ENCODE assay signal across 1 cellular context in the genomic region with DNA sequence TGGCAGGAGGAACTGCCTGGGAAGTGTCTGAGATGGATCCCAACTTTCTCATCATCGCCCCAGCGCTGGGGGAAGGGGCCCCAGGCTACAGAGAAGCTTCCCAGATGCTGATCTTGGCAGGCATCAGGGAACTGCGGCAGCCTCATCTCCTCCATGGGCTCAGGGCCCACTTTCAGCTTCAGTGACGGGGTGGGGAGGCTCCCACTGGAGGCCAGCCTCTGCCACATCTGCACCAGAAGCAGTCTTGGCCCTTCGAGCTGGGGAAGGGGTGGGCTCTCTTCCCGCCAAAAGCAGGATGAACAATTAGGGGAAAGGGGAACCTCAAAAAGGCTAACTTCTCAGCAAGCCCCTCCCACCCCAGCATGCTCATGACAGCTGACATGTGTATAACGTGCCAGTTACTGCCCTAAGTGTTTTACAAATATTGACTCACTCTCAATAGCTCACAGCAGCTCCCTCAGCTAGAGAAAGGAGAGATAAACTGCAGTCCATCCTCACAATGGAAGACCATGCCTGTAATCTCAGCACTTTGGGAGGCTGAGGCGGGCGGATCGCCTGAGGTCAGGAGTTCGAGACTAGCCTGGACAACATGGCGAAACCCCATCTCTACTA.
TF ChIP-seq lines count a peak whose summit lies in the region.

No MANE protein-coding gene starts in this region.

TF ChIP-seq in GM12878, 131 proteins besides CTCF, POLR2A, EP300 and RAD21 (continues in another document):
- TF ChIP-seq PAX5 (IDR thresholded peaks at IDR 0.05; ENCODE audit: borderline replicate concordance, low read depth, low read length) (no peak), WRNIP1 (IDR thresholded peaks at IDR 0.05; ENCODE audit: borderline replicate concordance, low read depth, low read length) (no peak), POLR2AphosphoS2 (IDR thresholded peaks at IDR 0.05; ENCODE audit: low read depth, low read length) (no peak), IKZF2 (IDR thresholded peaks at IDR 0.05) (peak in 1 of 2 experiments; percentile 25; a peak in 2 of 4 replicates), ZNF217 (IDR thresholded peaks at IDR 0.05) (0 out of 2 replicates have a peak, but pooled peaks have one; percentile 37), CREB1 (IDR thresholded peaks at IDR 0.05; ENCODE audit: low read depth) (no peak), MXI1 (IDR thresholded peaks at IDR 0.05; ENCODE audit: low read depth, low read length) (no peak), NFYA (IDR thresholded peaks at IDR 0.05; ENCODE audit: borderline replicate concordance, low read depth, low read length) (no peak), HDGF (IDR thresholded peaks at IDR 0.05) (peak; percentile 29; the same call in 1 of the 2 replicates), HCFC1 (IDR thresholded peaks at IDR 0.05; ENCODE audit: low read length) (no peak), ASH2L (IDR thresholded peaks at IDR 0.05; ENCODE audit: borderline replicate concordance, low read depth) (no peak), ZNF384 (IDR thresholded peaks at IDR 0.05; ENCODE audit: borderline replicate concordance, low read depth, low read length) (no peak), SIX5 (IDR thresholded peaks at IDR 0.05; ENCODE audit: low read depth, low read length, severe bottlenecking) (no peak), BHLHE40 (IDR thresholded peaks at IDR 0.05; ENCODE audit: borderline replicate concordance in 1 of 2, low read depth in 2 of 2, low read length in 1 of 2) (peak; percentile 60 to 86; a peak in 3 of 4 replicates), MEF2A (IDR thresholded peaks at IDR 0.05; ENCODE audit: insufficient read depth, low read depth, low read length) (no peak), NR2F1 (conservative IDR thresholded peaks at IDR 0.05) (no peak), BACH1 (IDR thresholded peaks at IDR 0.05; ENCODE audit: borderline replicate concordance) (0 out of 2 replicates have a peak, but pooled peaks have one; percentile 3), MYB (IDR thresholded peaks at IDR 0.05; ENCODE audit: borderline replicate concordance, low read depth, low read length) (no peak), YY1 (IDR thresholded peaks at IDR 0.05; ENCODE audit: low read depth, low read length) (0 out of 2 replicates have a peak, but pooled peaks have one; percentile 7), RUNX3 (IDR thresholded peaks at IDR 0.05; ENCODE audit: low read length) (peak; percentile 13; the same call in 1 of the 2 replicates), NRF1 (conservative IDR thresholded peaks at IDR 0.05; ENCODE audit: low read depth, low read length) (no peak)
- TF ChIP-seq, protein P1, sequence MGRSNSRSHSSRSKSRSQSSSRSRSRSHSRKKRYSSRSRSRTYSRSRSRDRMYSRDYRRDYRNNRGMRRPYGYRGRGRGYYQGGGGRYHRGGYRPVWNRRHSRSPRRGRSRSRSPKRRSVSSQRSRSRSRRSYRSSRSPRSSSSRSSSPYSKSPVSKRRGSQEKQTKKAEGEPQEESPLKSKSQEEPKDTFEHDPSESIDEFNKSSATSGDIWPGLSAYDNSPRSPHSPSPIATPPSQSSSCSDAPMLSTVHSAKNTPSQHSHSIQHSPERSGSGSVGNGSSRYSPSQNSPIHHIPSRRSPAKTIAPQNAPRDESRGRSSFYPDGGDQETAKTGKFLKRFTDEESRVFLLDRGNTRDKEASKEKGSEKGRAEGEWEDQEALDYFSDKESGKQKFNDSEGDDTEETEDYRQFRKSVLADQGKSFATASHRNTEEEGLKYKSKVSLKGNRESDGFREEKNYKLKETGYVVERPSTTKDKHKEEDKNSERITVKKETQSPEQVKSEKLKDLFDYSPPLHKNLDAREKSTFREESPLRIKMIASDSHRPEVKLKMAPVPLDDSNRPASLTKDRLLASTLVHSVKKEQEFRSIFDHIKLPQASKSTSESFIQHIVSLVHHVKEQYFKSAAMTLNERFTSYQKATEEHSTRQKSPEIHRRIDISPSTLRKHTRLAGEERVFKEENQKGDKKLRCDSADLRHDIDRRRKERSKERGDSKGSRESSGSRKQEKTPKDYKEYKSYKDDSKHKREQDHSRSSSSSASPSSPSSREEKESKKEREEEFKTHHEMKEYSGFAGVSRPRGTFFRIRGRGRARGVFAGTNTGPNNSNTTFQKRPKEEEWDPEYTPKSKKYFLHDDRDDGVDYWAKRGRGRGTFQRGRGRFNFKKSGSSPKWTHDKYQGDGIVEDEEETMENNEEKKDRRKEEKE (IDR thresholded peaks at IDR 0.05): no peak
- TF ChIP-seq, protein P2, sequence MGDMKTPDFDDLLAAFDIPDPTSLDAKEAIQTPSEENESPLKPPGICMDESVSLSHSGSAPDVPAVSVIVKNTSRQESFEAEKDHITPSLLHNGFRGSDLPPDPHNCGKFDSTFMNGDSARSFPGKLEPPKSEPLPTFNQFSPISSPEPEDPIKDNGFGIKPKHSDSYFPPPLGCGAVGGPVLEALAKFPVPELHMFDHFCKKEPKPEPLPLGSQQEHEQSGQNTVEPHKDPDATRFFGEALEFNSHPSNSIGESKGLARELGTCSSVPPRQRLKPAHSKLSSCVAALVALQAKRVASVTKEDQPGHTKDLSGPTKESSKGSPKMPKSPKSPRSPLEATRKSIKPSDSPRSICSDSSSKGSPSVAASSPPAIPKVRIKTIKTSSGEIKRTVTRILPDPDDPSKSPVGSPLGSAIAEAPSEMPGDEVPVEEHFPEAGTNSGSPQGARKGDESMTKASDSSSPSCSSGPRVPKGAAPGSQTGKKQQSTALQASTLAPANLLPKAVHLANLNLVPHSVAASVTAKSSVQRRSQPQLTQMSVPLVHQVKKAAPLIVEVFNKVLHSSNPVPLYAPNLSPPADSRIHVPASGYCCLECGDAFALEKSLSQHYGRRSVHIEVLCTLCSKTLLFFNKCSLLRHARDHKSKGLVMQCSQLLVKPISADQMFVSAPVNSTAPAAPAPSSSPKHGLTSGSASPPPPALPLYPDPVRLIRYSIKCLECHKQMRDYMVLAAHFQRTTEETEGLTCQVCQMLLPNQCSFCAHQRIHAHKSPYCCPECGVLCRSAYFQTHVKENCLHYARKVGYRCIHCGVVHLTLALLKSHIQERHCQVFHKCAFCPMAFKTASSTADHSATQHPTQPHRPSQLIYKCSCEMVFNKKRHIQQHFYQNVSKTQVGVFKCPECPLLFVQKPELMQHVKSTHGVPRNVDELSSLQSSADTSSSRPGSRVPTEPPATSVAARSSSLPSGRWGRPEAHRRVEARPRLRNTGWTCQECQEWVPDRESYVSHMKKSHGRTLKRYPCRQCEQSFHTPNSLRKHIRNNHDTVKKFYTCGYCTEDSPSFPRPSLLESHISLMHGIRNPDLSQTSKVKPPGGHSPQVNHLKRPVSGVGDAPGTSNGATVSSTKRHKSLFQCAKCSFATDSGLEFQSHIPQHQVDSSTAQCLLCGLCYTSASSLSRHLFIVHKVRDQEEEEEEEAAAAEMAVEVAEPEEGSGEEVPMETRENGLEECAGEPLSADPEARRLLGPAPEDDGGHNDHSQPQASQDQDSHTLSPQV (IDR thresholded peaks at IDR 0.05): no peak
- TF ChIP-seq, protein P3, sequence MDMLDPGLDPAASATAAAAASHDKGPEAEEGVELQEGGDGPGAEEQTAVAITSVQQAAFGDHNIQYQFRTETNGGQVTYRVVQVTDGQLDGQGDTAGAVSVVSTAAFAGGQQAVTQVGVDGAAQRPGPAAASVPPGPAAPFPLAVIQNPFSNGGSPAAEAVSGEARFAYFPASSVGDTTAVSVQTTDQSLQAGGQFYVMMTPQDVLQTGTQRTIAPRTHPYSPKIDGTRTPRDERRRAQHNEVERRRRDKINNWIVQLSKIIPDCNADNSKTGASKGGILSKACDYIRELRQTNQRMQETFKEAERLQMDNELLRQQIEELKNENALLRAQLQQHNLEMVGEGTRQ (IDR thresholded peaks at IDR 0.05; ENCODE audit: borderline replicate concordance, low read depth, low read length): no peak
- TF ChIP-seq, protein P4, sequence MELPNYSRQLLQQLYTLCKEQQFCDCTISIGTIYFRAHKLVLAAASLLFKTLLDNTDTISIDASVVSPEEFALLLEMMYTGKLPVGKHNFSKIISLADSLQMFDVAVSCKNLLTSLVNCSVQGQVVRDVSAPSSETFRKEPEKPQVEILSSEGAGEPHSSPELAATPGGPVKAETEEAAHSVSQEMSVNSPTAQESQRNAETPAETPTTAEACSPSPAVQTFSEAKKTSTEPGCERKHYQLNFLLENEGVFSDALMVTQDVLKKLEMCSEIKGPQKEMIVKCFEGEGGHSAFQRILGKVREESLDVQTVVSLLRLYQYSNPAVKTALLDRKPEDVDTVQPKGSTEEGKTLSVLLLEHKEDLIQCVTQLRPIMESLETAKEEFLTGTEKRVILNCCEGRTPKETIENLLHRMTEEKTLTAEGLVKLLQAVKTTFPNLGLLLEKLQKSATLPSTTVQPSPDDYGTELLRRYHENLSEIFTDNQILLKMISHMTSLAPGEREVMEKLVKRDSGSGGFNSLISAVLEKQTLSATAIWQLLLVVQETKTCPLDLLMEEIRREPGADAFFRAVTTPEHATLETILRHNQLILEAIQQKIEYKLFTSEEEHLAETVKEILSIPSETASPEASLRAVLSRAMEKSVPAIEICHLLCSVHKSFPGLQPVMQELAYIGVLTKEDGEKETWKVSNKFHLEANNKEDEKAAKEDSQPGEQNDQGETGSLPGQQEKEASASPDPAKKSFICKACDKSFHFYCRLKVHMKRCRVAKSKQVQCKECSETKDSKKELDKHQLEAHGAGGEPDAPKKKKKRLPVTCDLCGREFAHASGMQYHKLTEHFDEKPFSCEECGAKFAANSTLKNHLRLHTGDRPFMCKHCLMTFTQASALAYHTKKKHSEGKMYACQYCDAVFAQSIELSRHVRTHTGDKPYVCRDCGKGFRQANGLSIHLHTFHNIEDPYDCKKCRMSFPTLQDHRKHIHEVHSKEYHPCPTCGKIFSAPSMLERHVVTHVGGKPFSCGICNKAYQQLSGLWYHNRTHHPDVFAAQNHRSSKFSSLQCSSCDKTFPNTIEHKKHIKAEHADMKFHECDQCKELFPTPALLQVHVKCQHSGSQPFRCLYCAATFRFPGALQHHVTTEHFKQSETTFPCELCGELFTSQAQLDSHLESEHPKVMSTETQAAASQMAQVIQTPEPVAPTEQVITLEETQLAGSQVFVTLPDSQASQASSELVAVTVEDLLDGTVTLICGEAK (IDR thresholded peaks at IDR 0.05; ENCODE audit: borderline replicate concordance): no peak; the same call in 1 of the 2 replicates
- TF ChIP-seq, protein P5, sequence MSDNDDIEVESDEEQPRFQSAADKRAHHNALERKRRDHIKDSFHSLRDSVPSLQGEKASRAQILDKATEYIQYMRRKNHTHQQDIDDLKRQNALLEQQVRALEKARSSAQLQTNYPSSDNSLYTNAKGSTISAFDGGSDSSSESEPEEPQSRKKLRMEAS (IDR thresholded peaks at IDR 0.05; ENCODE audit: low read depth, low read length): no peak
- TF ChIP-seq, protein P6, sequence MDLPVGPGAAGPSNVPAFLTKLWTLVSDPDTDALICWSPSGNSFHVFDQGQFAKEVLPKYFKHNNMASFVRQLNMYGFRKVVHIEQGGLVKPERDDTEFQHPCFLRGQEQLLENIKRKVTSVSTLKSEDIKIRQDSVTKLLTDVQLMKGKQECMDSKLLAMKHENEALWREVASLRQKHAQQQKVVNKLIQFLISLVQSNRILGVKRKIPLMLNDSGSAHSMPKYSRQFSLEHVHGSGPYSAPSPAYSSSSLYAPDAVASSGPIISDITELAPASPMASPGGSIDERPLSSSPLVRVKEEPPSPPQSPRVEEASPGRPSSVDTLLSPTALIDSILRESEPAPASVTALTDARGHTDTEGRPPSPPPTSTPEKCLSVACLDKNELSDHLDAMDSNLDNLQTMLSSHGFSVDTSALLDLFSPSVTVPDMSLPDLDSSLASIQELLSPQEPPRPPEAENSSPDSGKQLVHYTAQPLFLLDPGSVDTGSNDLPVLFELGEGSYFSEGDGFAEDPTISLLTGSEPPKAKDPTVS (IDR thresholded peaks at IDR 0.05; ENCODE audit: low read depth, low read length): no peak
- TF ChIP-seq, protein P7, sequence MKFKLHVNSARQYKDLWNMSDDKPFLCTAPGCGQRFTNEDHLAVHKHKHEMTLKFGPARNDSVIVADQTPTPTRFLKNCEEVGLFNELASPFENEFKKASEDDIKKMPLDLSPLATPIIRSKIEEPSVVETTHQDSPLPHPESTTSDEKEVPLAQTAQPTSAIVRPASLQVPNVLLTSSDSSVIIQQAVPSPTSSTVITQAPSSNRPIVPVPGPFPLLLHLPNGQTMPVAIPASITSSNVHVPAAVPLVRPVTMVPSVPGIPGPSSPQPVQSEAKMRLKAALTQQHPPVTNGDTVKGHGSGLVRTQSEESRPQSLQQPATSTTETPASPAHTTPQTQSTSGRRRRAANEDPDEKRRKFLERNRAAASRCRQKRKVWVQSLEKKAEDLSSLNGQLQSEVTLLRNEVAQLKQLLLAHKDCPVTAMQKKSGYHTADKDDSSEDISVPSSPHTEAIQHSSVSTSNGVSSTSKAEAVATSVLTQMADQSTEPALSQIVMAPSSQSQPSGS (IDR thresholded peaks at IDR 0.05; ENCODE audit: low read length): no peak
- TF ChIP-seq, protein P8, sequence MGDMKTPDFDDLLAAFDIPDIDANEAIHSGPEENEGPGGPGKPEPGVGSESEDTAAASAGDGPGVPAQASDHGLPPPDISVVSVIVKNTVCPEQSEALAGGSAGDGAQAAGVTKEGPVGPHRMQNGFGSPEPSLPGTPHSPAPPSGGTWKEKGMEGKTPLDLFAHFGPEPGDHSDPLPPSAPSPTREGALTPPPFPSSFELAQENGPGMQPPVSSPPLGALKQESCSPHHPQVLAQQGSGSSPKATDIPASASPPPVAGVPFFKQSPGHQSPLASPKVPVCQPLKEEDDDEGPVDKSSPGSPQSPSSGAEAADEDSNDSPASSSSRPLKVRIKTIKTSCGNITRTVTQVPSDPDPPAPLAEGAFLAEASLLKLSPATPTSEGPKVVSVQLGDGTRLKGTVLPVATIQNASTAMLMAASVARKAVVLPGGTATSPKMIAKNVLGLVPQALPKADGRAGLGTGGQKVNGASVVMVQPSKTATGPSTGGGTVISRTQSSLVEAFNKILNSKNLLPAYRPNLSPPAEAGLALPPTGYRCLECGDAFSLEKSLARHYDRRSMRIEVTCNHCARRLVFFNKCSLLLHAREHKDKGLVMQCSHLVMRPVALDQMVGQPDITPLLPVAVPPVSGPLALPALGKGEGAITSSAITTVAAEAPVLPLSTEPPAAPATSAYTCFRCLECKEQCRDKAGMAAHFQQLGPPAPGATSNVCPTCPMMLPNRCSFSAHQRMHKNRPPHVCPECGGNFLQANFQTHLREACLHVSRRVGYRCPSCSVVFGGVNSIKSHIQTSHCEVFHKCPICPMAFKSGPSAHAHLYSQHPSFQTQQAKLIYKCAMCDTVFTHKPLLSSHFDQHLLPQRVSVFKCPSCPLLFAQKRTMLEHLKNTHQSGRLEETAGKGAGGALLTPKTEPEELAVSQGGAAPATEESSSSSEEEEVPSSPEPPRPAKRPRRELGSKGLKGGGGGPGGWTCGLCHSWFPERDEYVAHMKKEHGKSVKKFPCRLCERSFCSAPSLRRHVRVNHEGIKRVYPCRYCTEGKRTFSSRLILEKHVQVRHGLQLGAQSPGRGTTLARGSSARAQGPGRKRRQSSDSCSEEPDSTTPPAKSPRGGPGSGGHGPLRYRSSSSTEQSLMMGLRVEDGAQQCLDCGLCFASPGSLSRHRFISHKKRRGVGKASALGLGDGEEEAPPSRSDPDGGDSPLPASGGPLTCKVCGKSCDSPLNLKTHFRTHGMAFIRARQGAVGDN (IDR thresholded peaks at IDR 0.05): peak; percentile 92; the same call in 1 of the 2 replicates
- TF ChIP-seq, protein P9, sequence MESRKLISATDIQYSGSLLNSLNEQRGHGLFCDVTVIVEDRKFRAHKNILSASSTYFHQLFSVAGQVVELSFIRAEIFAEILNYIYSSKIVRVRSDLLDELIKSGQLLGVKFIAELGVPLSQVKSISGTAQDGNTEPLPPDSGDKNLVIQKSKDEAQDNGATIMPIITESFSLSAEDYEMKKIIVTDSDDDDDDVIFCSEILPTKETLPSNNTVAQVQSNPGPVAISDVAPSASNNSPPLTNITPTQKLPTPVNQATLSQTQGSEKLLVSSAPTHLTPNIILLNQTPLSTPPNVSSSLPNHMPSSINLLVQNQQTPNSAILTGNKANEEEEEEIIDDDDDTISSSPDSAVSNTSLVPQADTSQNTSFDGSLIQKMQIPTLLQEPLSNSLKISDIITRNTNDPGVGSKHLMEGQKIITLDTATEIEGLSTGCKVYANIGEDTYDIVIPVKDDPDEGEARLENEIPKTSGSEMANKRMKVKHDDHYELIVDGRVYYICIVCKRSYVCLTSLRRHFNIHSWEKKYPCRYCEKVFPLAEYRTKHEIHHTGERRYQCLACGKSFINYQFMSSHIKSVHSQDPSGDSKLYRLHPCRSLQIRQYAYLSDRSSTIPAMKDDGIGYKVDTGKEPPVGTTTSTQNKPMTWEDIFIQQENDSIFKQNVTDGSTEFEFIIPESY (IDR thresholded peaks at IDR 0.05): no peak
